In the genomic region with DNA sequence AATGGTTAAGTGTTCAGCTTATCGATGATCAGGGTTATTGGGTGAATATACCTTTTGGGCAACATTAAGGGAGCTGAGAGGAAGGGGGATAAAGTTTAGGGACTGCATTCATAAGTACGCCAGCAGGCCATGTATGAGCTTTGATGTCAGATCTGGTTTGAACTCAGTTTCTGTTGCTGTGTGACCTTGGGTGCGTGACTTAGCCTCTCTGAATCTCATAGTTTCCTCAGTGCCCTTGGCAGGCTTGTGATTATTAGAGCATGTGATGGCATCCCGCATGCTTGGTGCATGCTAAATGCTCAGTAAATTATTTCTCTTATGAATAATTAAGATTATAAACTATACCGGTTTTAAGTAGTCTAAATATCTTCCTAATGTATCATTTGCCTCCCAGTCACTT, we compare ENCODE assay signal across 22 cellular contexts.
"Had no signal": no experiment of that assay in that cellular context is flagged by ENCODE, and none has a peak within 500 bp of the region (broad histone marks: within the 10 kb centered on the region; RNA-seq: fewer than 3 reads in every experiment).

No MANE protein-coding gene starts in this region.

- H3K4me3 Mint-ChIP-seq: activated CD4-positive, alpha-beta memory T cell treated with anti-CD3 and anti-CD28 coated beads, Interleukin-2, amount 10 ng/mL, durations not matched to agents 7 days and 5 days; activated naive CD8-positive, alpha-beta T cell; natural killer cell treated with Interleukin-12 subunit alpha and Interleukin-12 subunit beta and Interleukin-15 and Interleukin-18, amount 100 ng/mL, for 72 hours; T-helper 2 cell treated with Interferon-gamma antibody and Interleukin-4, amounts not matched to agents 5 μg/mL and 100 μg/mL, for 36 hours; WTC11 had no signal

- H3K36me3 Mint-ChIP-seq: activated naive CD8-positive, alpha-beta T cell; natural killer cell treated with Interleukin-12 subunit alpha and Interleukin-12 subunit beta and Interleukin-15 and Interleukin-18, amount 100 ng/mL, for 72 hours; WTC11 had no signal

- H3K27me3 Mint-ChIP-seq: activated CD4-positive, alpha-beta memory T cell treated with anti-CD3 and anti-CD28 coated beads, Interleukin-2, amount 10 ng/mL, durations not matched to agents 7 days and 5 days; activated naive CD8-positive, alpha-beta T cell; natural killer cell treated with Interleukin-12 subunit alpha and Interleukin-12 subunit beta and Interleukin-15 and Interleukin-18, amount 100 ng/mL, for 72 hours had no signal

- H3K9me3 ChIP-seq: lower lobe of right lung, vagina had no signal

- H3K36me3 ChIP-seq: lower lobe of right lung, vagina had no signal

- H3K27me3 ChIP-seq: vagina had no signal

- FAIRE-seq: TTC549 had no signal

- H3K27ac ChIP-seq: vagina had no signal

- ATAC-seq: left cardiac atrium; lower lobe of right lung; natural killer cell treated with Interleukin-12 subunit alpha and Interleukin-12 subunit beta and Interleukin-15 and Interleukin-18, amount 100 ng/mL, for 72 hours; stimulated activated naive CD8-positive, alpha-beta T cell treated with anti-CD3 and anti-CD28 coated beads, Interleukin-15, Interleukin-2, amounts not matched to agents 100 U/mL and 50 U/mL, for 24 hours; WTC11 had no signal

- H3K4me3 ChIP-seq: lower lobe of right lung, vagina had no signal

- H3K9me3 Mint-ChIP-seq: activated CD4-positive, alpha-beta memory T cell treated with anti-CD3 and anti-CD28 coated beads, Interleukin-2, amount 10 ng/mL, durations not matched to agents 7 days and 5 days; immature natural killer cell; natural killer cell treated with Interleukin-12 subunit alpha and Interleukin-12 subunit beta and Interleukin-15 and Interleukin-18, amount 100 ng/mL, for 72 hours; T-helper 2 cell treated with Interferon-gamma antibody and Interleukin-4, amounts not matched to agents 5 μg/mL and 100 μg/mL, for 36 hours; WTC11 had no signal

- DNase-seq: activated CD4-positive, alpha-beta memory T cell treated with anti-CD3 and anti-CD28 coated beads, Interleukin-2, amount 10 ng/mL, durations not matched to agents 7 days and 5 days; activated CD4-positive, alpha-beta T cell treated with anti-CD3 and anti-CD28 coated beads for 48 hours; activated gamma-delta T cell treated with Interleukin-2 at 50 U/mL for 16 hours; activated T-cell treated with anti-CD3 and anti-CD28 coated beads, Interleukin-2, amount 50 U/mL, for 1 hour; amniotic stem cell; dermis blood vessel endothelial cell; immature natural killer cell; left cardiac atrium; lower lobe of right lung; nucleus accumbens; stimulated activated CD4-positive, alpha-beta T cell treated with anti-CD3 and anti-CD28 coated beads, Interleukin-12 subunit alpha, Interleukin-12 subunit beta, amount 100 ng/mL, for 4 hours; stimulated activated CD4-positive, alpha-beta T cell treated with anti-CD3 and anti-CD28 coated beads, Interleukin-1b, Interleukin-23, amount 100 ng/mL, for 48 hours; stimulated activated CD8-positive, alpha-beta memory T cell treated with anti-CD3 and anti-CD28 coated beads, Interleukin-4, amount 100 ng/mL, for 48 hours; stimulated activated naive CD8-positive, alpha-beta T cell treated with anti-CD3 and anti-CD28 coated beads, Interleukin-15, Interleukin-2, amounts not matched to agents 100 U/mL and 50 U/mL, for 24 hours; SW 1271; trophoblast cell had no signal

- H3K27ac Mint-ChIP-seq: activated CD4-positive, alpha-beta memory T cell treated with anti-CD3 and anti-CD28 coated beads, Interleukin-2, amount 10 ng/mL, durations not matched to agents 7 days and 5 days; activated naive CD8-positive, alpha-beta T cell; T-helper 2 cell treated with Interferon-gamma antibody and Interleukin-4, amounts not matched to agents 5 μg/mL and 100 μg/mL, for 36 hours; WTC11 had no signal
